Comparison of ENCODE assay signal across 1 cellular context in genomic region chr4:122914292-122914904, GRCh38.
A peak's percentile ranks its signal among the peaks of the same experiment; 100 is the strongest.
TF ChIP-seq lines count a peak whose summit lies in the region.

No MANE protein-coding gene starts in this region.

TF ChIP-seq in K562, 482 proteins besides CTCF, POLR2A, EP300 and RAD21 (continued from another document):
- TF ChIP-seq, protein P1, sequence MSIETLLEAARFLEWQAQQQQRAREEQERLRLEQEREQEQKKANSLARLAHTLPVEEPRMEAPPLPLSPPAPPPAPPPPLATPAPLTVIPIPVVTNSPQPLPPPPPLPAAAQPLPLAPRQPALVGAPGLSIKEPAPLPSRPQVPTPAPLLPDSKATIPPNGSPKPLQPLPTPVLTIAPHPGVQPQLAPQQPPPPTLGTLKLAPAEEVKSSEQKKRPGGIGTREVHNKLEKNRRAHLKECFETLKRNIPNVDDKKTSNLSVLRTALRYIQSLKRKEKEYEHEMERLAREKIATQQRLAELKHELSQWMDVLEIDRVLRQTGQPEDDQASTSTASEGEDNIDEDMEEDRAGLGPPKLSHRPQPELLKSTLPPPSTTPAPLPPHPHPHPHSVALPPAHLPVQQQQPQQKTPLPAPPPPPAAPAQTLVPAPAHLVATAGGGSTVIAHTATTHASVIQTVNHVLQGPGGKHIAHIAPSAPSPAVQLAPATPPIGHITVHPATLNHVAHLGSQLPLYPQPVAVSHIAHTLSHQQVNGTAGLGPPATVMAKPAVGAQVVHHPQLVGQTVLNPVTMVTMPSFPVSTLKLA (conservative IDR thresholded peaks at IDR 0.05), result 0 out of 4 replicates have a peak, but pooled peaks of 1 of the 2 experiments have one; percentile 19
- TF ChIP-seq MAZ (CRISPR knock-in tag; conservative IDR thresholded peaks at IDR 0.05 in 1 of 2, IDR thresholded peaks at IDR 0.05 in 1 of 2) (peak in 1 of 2 experiments; percentile 27; a peak in 1 of 4 replicates), BRF1 (IDR thresholded peaks at IDR 0.05; ENCODE audit: borderline replicate concordance, extremely low read depth, insufficient read length) (no peak), ZNF592 (IDR thresholded peaks at IDR 0.05) (peak; percentile 36; the same call in 1 of the 2 replicates), FOXK2 (conservative IDR thresholded peaks at IDR 0.05 in 1 of 2, IDR thresholded peaks at IDR 0.05 in 1 of 2; ENCODE audit: low read depth in 2 of 2) (peak; percentile 60 to 72), DEAF1 (CRISPR knock-in tag; IDR thresholded peaks at IDR 0.05) (0 out of 2 replicates have a peak, but pooled peaks have one; percentile 41)
